In genomic region chr19:862529-863304, GRCh38 we compare ENCODE assay signal across 1 cellular context.
A peak's percentile ranks its signal among the peaks of the same experiment; 100 is the strongest.
TF ChIP-seq lines count a peak whose summit lies in the region.

No MANE protein-coding gene starts in this region.

TF ChIP-seq in K562, 482 proteins besides CTCF, POLR2A, EP300 and RAD21 (continued from another document and continues in another):
- TF ChIP-seq CEBPB (tag; IDR thresholded peaks at IDR 0.05), result no peak
- no peak for TF ChIP-seq ZNF561 (CRISPR knock-in tag; conservative IDR thresholded peaks at IDR 0.05)
- no peak for TF ChIP-seq SMARCE1 (IDR thresholded peaks at IDR 0.05)
- no peak for TF ChIP-seq DEAF1 (CRISPR knock-in tag; IDR thresholded peaks at IDR 0.05)
- TF ChIP-seq KLF10 (CRISPR knock-in tag; IDR thresholded peaks at IDR 0.05), result no peak
- TF ChIP-seq NRF1 (conservative IDR thresholded peaks at IDR 0.05 in 1 of 2, IDR thresholded peaks at IDR 0.05 in 1 of 2), result peak; percentile 24 to 42; a peak in 2 of 4 replicates
- TF ChIP-seq SPI1 (IDR thresholded peaks at IDR 0.05; ENCODE audit: borderline replicate concordance, low read depth, low read length), result no peak
- TF ChIP-seq U2AF1 (optimal IDR thresholded peaks at IDR 0.05; ENCODE audit: low read depth, low read length), result no peak
- TF ChIP-seq ZMIZ1 (IDR thresholded peaks at IDR 0.05; ENCODE audit: low read depth in 2 of 2, low read length in 2 of 2), result no peak
- TF ChIP-seq ZNF212 (CRISPR knock-in tag; IDR thresholded peaks at IDR 0.05), result no peak
- no peak for TF ChIP-seq BACH1 (tag; IDR thresholded peaks at IDR 0.05)
- TF ChIP-seq ZC3H4 (CRISPR knock-in tag; IDR thresholded peaks at IDR 0.05; ENCODE audit: borderline replicate concordance), result no peak
- no peak for TF ChIP-seq SOX6 (IDR thresholded peaks at IDR 0.05)
- no peak for TF ChIP-seq ZFP36 (IDR thresholded peaks at IDR 0.05; ENCODE audit: low read depth, low read length, partially characterized antibody)
- peak; percentile 54 for TF ChIP-seq USF2 (CRISPR knock-in tag; IDR thresholded peaks at IDR 0.05)
- TF ChIP-seq L3MBTL2 (IDR thresholded peaks at IDR 0.05), result peak; percentile 48
- TF ChIP-seq RBFOX2 (IDR thresholded peaks at IDR 0.05; ENCODE audit: low read depth, low read length), result peak; percentile 71
- no peak for TF ChIP-seq TRIM28 (IDR thresholded peaks at IDR 0.05)
- TF ChIP-seq SMARCB1 (IDR thresholded peaks at IDR 0.05; ENCODE audit: insufficient read length, low read depth), result no peak
- TF ChIP-seq GTF3C2 (IDR thresholded peaks at IDR 0.05; ENCODE audit: borderline replicate concordance, extremely low read depth, insufficient read length), result no peak
- no peak for TF ChIP-seq NCOA2 (IDR thresholded peaks at IDR 0.05; ENCODE audit: partially characterized antibody in 2 of 2)
- TF ChIP-seq ZBTB1 (CRISPR knock-in tag; IDR thresholded peaks at IDR 0.05; ENCODE audit: borderline replicate concordance, low read depth), result peak; percentile 75; the same call in 1 of the 2 replicates
- TF ChIP-seq PYGO2 (tag; IDR thresholded peaks at IDR 0.05), result no peak
- no peak for TF ChIP-seq CAMTA2 (CRISPR knock-in tag; conservative IDR thresholded peaks at IDR 0.05)
- 0 out of 2 replicates have a peak, but pooled peaks have one; percentile 19 for TF ChIP-seq ERF (CRISPR knock-in tag; IDR thresholded peaks at IDR 0.05)
- no peak for TF ChIP-seq ZNF766 (CRISPR knock-in tag; conservative IDR thresholded peaks at IDR 0.05)
- 0 out of 2 replicates have a peak, but pooled peaks have one; percentile 17 for TF ChIP-seq HES1 (IDR thresholded peaks at IDR 0.05; ENCODE audit: low read depth)
- no peak for TF ChIP-seq TCFL5 (CRISPR knock-in tag; conservative IDR thresholded peaks at IDR 0.05)
- no peak for TF ChIP-seq RBM34 (IDR thresholded peaks at IDR 0.05; ENCODE audit: borderline replicate concordance, insufficient read depth, low read length)
- no peak for TF ChIP-seq ZFP1 (CRISPR knock-in tag; IDR thresholded peaks at IDR 0.05)
- no peak; the same call in 1 of the 2 replicates for TF ChIP-seq RFX1 (IDR thresholded peaks at IDR 0.05)
- no peak for TF ChIP-seq NFE2L1 (tag; IDR thresholded peaks at IDR 0.05; ENCODE audit: borderline replicate concordance, low read depth)
- no peak for TF ChIP-seq ZNF41 (CRISPR knock-in tag; conservative IDR thresholded peaks at IDR 0.05)
- TF ChIP-seq MNT (conservative IDR thresholded peaks at IDR 0.05), result peak; percentile 97 to 98
- TF ChIP-seq USF1 (CRISPR knock-in tag; IDR thresholded peaks at IDR 0.05), result peak; percentile 91
- no peak for TF ChIP-seq ZHX1 (conservative IDR thresholded peaks at IDR 0.05; ENCODE audit: low read length)
- peak; percentile 31; the same call in 1 of the 2 replicates for TF ChIP-seq NCOA1 (IDR thresholded peaks at IDR 0.05; ENCODE audit: low read depth)
- TF ChIP-seq PTTG1 (tag; IDR thresholded peaks at IDR 0.05; ENCODE audit: low read depth), result no peak
- TF ChIP-seq ZBTB9 (CRISPR knock-in tag; IDR thresholded peaks at IDR 0.05), result peak; percentile 40; the same call in 1 of the 2 replicates
- TF ChIP-seq XRCC5 (IDR thresholded peaks at IDR 0.05; ENCODE audit: low read depth, low read length), result no peak; the same call in 1 of the 2 replicates
- TF ChIP-seq ZNF644 (tag; IDR thresholded peaks at IDR 0.05; ENCODE audit: low read depth), result no peak
- TF ChIP-seq ARHGAP35 (IDR thresholded peaks at IDR 0.05; ENCODE audit: partially characterized antibody), result no peak
- TF ChIP-seq CHCHD3 (CRISPR knock-in tag; IDR thresholded peaks at IDR 0.05), result no peak
- TF ChIP-seq CTCFL (IDR thresholded peaks at IDR 0.05; ENCODE audit: borderline replicate concordance, insufficient read depth, low read depth, low read length, poor library complexity, severe bottlenecking), result no peak
